Comparison of ENCODE assay signal across 1 cellular context in the genomic region with DNA sequence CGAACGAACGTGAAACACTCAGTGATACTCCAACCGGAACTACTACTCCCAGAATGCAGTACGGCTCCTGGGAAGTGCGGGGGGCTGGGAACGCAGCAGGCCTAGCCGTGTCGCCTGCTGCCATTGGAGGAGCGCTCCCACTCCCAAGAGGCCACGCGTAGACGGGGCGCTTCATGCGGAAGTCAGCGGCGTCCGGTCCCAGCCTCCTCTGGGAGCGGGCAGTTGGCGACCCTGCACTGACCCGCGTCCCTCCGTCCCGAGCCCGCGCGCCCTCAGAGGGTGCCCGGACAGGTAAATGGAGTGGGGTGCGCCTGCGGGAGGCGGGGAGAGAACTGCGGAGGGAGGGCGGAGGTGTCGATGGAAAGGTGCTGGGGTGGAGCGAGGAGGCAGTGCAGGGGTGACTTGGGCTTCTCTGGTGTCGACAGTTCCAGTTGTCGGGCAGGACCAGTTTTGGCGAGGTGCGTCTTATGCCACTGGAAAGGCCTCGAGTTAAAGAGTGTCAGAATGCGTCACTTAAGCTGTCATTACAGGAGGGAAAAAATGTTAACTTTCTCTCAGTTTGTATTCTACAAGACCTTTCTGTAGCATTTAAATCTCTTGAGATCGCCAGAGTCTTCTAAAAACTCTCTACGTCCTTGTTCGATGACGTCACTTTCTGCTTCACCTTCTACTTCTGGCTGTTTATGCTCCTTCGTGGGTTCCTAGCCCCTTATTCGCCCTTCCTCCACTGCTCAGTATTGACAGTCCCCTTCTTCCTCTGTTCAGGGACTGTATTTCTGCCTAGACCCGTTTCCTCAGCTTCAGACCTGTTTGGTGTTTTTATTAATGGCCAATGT.
TF ChIP-seq lines count a peak whose summit lies in the region.

A gene with protein sequence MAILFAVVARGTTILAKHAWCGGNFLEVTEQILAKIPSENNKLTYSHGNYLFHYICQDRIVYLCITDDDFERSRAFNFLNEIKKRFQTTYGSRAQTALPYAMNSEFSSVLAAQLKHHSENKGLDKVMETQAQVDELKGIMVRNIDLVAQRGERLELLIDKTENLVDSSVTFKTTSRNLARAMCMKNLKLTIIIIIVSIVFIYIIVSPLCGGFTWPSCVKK (plus strand): TSS at position 188 of the 836 bp plus-strand sequence. CDS start 8,122 bp downstream, outside the sequence.

TF ChIP-seq in K562, 482 proteins besides CTCF, POLR2A, EP300 and RAD21 (continued from another document and continues in another):
- TF ChIP-seq, protein P1, sequence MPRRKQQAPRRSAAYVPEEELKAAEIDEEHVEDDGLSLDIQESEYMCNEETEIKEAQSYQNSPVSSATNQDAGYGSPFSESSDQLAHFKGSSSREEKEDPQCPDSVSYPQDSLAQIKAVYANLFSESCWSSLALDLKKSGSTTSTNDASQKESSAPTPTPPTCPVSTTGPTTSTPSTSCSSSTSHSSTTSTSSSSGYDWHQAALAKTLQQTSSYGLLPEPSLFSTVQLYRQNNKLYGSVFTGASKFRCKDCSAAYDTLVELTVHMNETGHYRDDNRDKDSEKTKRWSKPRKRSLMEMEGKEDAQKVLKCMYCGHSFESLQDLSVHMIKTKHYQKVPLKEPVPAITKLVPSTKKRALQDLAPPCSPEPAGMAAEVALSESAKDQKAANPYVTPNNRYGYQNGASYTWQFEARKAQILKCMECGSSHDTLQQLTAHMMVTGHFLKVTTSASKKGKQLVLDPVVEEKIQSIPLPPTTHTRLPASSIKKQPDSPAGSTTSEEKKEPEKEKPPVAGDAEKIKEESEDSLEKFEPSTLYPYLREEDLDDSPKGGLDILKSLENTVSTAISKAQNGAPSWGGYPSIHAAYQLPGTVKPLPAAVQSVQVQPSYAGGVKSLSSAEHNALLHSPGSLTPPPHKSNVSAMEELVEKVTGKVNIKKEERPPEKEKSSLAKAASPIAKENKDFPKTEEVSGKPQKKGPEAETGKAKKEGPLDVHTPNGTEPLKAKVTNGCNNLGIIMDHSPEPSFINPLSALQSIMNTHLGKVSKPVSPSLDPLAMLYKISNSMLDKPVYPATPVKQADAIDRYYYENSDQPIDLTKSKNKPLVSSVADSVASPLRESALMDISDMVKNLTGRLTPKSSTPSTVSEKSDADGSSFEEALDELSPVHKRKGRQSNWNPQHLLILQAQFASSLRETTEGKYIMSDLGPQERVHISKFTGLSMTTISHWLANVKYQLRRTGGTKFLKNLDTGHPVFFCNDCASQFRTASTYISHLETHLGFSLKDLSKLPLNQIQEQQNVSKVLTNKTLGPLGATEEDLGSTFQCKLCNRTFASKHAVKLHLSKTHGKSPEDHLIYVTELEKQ (CRISPR knock-in tag; IDR thresholded peaks at IDR 0.05) = no peak
- TF ChIP-seq DDX20 (tag; IDR thresholded peaks at IDR 0.05; ENCODE audit: low read depth) (no peak), SLC30A9 (CRISPR knock-in tag; IDR thresholded peaks at IDR 0.05) (no peak), CC2D1A (IDR thresholded peaks at IDR 0.05) (no peak; the same call in 1 of the 2 replicates), CBFB (CRISPR knock-in tag; IDR thresholded peaks at IDR 0.05) (no peak), MTA1 (IDR thresholded peaks at IDR 0.05; ENCODE audit: borderline replicate concordance) (peak; percentile 83), XRCC4 (IDR thresholded peaks at IDR 0.05; ENCODE audit: extremely low read depth, insufficient read depth, insufficient read length) (no peak), CREM (IDR thresholded peaks at IDR 0.05; ENCODE audit: low read depth) (peak; percentile 91), ZNF347 (CRISPR knock-in tag; IDR thresholded peaks at IDR 0.05; ENCODE audit: low read depth) (no peak), NR1H2 (CRISPR knock-in tag; IDR thresholded peaks at IDR 0.05) (no peak; the same call in 1 of the 2 replicates), RBM14 (IDR thresholded peaks at IDR 0.05; ENCODE audit: borderline replicate concordance, insufficient read depth, low read depth, low read length) (no peak), ZFP1 (CRISPR knock-in tag; IDR thresholded peaks at IDR 0.05) (no peak), ZSCAN29 (IDR thresholded peaks at IDR 0.05) (no peak), CBFA2T2 (conservative IDR thresholded peaks at IDR 0.05) (no peak), ZNF551 (CRISPR knock-in tag; IDR thresholded peaks at IDR 0.05) (no peak), ZNF764 (CRISPR knock-in tag; IDR thresholded peaks at IDR 0.05; ENCODE audit: low read depth) (no peak)
- TF ChIP-seq, protein P2, sequence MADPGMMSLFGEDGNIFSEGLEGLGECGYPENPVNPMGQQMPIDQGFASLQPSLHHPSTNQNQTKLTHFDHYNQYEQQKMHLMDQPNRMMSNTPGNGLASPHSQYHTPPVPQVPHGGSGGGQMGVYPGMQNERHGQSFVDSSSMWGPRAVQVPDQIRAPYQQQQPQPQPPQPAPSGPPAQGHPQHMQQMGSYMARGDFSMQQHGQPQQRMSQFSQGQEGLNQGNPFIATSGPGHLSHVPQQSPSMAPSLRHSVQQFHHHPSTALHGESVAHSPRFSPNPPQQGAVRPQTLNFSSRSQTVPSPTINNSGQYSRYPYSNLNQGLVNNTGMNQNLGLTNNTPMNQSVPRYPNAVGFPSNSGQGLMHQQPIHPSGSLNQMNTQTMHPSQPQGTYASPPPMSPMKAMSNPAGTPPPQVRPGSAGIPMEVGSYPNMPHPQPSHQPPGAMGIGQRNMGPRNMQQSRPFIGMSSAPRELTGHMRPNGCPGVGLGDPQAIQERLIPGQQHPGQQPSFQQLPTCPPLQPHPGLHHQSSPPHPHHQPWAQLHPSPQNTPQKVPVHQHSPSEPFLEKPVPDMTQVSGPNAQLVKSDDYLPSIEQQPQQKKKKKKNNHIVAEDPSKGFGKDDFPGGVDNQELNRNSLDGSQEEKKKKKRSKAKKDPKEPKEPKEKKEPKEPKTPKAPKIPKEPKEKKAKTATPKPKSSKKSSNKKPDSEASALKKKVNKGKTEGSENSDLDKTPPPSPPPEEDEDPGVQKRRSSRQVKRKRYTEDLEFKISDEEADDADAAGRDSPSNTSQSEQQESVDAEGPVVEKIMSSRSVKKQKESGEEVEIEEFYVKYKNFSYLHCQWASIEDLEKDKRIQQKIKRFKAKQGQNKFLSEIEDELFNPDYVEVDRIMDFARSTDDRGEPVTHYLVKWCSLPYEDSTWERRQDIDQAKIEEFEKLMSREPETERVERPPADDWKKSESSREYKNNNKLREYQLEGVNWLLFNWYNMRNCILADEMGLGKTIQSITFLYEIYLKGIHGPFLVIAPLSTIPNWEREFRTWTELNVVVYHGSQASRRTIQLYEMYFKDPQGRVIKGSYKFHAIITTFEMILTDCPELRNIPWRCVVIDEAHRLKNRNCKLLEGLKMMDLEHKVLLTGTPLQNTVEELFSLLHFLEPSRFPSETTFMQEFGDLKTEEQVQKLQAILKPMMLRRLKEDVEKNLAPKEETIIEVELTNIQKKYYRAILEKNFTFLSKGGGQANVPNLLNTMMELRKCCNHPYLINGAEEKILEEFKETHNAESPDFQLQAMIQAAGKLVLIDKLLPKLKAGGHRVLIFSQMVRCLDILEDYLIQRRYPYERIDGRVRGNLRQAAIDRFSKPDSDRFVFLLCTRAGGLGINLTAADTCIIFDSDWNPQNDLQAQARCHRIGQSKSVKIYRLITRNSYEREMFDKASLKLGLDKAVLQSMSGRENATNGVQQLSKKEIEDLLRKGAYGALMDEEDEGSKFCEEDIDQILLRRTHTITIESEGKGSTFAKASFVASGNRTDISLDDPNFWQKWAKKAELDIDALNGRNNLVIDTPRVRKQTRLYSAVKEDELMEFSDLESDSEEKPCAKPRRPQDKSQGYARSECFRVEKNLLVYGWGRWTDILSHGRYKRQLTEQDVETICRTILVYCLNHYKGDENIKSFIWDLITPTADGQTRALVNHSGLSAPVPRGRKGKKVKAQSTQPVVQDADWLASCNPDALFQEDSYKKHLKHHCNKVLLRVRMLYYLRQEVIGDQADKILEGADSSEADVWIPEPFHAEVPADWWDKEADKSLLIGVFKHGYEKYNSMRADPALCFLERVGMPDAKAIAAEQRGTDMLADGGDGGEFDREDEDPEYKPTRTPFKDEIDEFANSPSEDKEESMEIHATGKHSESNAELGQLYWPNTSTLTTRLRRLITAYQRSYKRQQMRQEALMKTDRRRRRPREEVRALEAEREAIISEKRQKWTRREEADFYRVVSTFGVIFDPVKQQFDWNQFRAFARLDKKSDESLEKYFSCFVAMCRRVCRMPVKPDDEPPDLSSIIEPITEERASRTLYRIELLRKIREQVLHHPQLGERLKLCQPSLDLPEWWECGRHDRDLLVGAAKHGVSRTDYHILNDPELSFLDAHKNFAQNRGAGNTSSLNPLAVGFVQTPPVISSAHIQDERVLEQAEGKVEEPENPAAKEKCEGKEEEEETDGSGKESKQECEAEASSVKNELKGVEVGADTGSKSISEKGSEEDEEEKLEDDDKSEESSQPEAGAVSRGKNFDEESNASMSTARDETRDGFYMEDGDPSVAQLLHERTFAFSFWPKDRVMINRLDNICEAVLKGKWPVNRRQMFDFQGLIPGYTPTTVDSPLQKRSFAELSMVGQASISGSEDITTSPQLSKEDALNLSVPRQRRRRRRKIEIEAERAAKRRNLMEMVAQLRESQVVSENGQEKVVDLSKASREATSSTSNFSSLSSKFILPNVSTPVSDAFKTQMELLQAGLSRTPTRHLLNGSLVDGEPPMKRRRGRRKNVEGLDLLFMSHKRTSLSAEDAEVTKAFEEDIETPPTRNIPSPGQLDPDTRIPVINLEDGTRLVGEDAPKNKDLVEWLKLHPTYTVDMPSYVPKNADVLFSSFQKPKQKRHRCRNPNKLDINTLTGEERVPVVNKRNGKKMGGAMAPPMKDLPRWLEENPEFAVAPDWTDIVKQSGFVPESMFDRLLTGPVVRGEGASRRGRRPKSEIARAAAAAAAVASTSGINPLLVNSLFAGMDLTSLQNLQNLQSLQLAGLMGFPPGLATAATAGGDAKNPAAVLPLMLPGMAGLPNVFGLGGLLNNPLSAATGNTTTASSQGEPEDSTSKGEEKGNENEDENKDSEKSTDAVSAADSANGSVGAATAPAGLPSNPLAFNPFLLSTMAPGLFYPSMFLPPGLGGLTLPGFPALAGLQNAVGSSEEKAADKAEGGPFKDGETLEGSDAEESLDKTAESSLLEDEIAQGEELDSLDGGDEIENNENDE (IDR thresholded peaks at IDR 0.05; ENCODE audit: low read depth, low read length) = no peak
- TF ChIP-seq, protein P3, sequence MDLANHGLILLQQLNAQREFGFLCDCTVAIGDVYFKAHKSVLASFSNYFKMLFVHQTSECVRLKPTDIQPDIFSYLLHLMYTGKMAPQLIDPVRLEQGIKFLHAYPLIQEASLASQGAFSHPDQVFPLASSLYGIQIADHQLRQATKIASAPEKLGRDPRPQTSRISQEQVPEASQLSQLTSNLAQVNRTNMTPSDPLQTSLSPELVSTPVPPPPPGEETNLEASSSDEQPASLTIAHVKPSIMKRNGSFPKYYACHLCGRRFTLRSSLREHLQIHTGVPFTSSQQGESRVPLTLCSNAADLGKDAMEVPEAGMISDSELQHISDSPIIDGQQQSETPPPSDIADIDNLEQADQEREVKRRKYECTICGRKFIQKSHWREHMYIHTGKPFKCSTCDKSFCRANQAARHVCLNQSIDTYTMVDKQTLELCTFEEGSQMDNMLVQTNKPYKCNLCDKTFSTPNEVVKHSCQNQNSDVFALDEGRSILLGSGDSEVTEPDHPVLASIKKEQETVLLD (IDR thresholded peaks at IDR 0.05) = no peak
- TF ChIP-seq, protein P4, sequence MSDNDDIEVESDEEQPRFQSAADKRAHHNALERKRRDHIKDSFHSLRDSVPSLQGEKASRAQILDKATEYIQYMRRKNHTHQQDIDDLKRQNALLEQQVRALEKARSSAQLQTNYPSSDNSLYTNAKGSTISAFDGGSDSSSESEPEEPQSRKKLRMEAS (CRISPR knock-in tag; IDR thresholded peaks at IDR 0.05) = peak; percentile 75
- TF ChIP-seq, protein P5, sequence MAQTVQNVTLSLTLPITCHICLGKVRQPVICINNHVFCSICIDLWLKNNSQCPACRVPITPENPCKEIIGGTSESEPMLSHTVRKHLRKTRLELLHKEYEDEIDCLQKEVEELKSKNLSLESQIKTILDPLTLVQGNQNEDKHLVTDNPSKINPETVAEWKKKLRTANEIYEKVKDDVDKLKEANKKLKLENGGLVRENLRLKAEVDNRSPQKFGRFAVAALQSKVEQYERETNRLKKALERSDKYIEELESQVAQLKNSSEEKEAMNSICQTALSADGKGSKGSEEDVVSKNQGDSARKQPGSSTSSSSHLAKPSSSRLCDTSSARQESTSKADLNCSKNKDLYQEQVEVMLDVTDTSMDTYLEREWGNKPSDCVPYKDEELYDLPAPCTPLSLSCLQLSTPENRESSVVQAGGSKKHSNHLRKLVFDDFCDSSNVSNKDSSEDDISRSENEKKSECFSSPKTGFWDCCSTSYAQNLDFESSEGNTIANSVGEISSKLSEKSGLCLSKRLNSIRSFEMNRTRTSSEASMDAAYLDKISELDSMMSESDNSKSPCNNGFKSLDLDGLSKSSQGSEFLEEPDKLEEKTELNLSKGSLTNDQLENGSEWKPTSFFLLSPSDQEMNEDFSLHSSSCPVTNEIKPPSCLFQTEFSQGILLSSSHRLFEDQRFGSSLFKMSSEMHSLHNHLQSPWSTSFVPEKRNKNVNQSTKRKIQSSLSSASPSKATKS (CRISPR knock-in tag; IDR thresholded peaks at IDR 0.05) = no peak
- TF ChIP-seq, protein P6, sequence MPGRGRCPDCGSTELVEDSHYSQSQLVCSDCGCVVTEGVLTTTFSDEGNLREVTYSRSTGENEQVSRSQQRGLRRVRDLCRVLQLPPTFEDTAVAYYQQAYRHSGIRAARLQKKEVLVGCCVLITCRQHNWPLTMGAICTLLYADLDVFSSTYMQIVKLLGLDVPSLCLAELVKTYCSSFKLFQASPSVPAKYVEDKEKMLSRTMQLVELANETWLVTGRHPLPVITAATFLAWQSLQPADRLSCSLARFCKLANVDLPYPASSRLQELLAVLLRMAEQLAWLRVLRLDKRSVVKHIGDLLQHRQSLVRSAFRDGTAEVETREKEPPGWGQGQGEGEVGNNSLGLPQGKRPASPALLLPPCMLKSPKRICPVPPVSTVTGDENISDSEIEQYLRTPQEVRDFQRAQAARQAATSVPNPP (IDR thresholded peaks at IDR 0.05; ENCODE audit: borderline replicate concordance, insufficient read depth, insufficient read length) = no peak
- TF ChIP-seq, protein P7, sequence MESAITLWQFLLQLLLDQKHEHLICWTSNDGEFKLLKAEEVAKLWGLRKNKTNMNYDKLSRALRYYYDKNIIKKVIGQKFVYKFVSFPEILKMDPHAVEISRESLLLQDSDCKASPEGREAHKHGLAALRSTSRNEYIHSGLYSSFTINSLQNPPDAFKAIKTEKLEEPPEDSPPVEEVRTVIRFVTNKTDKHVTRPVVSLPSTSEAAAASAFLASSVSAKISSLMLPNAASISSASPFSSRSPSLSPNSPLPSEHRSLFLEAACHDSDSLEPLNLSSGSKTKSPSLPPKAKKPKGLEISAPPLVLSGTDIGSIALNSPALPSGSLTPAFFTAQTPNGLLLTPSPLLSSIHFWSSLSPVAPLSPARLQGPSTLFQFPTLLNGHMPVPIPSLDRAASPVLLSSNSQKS (CRISPR knock-in tag; IDR thresholded peaks at IDR 0.05) = no peak
